Comparison of ENCODE assay signal across 17 cellular contexts in genomic region chr13:22050951-22051563, GRCh38.
"Had no signal": no experiment of that assay in that cellular context is flagged by ENCODE, and none has a peak within 500 bp of the region (broad histone marks: within the 10 kb centered on the region; RNA-seq: fewer than 3 reads in every experiment).

No MANE protein-coding gene starts in this region.

- ATAC-seq: activated T-cell treated with anti-CD3 and anti-CD28 coated beads, Interleukin-2, amount 50 U/mL, for 4 hours; body of pancreas; gastrocnemius medialis; heart left ventricle had no signal

- H3K4me3 Mint-ChIP-seq: activated CD4-positive, alpha-beta T cell treated with anti-CD3 and anti-CD28 coated beads, Interleukin-2, amount 10 ng/mL, durations not matched to agents 7 days and 5 days; activated naive CD4-positive, alpha-beta T cell treated with anti-CD3 and anti-CD28 coated beads, Interleukin-2, amount 50 U/mL, for 24 hours; activated T-cell treated with anti-CD3 and anti-CD28 coated beads, Interleukin-2, amount 50 U/mL, for 4 hours; dendritic cell treated with granulocyte-macrophage colony-stimulating factor and Interleukin-4, amounts not matched to agents 40 ng/mL and 50 ng/mL, for 4 days; nephron had no signal

- H3K9me3 Mint-ChIP-seq: dendritic cell treated with granulocyte-macrophage colony-stimulating factor and Interleukin-4, amounts not matched to agents 40 ng/mL and 50 ng/mL, for 4 days; nephron had no signal

- H3K27me3 Mint-ChIP-seq: activated CD4-positive, alpha-beta T cell treated with anti-CD3 and anti-CD28 coated beads, Interleukin-2, amount 10 ng/mL, durations not matched to agents 7 days and 5 days; activated naive CD4-positive, alpha-beta T cell treated with anti-CD3 and anti-CD28 coated beads, Interleukin-2, amount 50 U/mL, for 24 hours had no signal

- DNase-seq: activated CD4-positive, alpha-beta T cell treated with anti-CD3 and anti-CD28 coated beads, Interleukin-2, amount 10 ng/mL, durations not matched to agents 7 days and 5 days; activated effector memory CD4-positive, alpha-beta T cell treated with anti-CD3 and anti-CD28 coated beads, Interleukin-2, amount 50 U/mL, for 16 hours; activated T-cell treated with anti-CD3 and anti-CD28 coated beads, Interleukin-2, amount 50 U/mL, for 4 hours; body of pancreas; caudate nucleus; effector memory CD4-positive, alpha-beta T cell; gastrocnemius medialis; heart left ventricle; stimulated activated CD4-positive, alpha-beta T cell treated with anti-CD3 and anti-CD28 coated beads, Interleukin-4, amount 100 ng/mL, for 4 hours; stimulated activated CD8-positive, alpha-beta memory T cell treated with anti-CD3 and anti-CD28 coated beads, Interleukin-4, amount 100 ng/mL, for 48 hours; stomach; SW 1271 had no signal

- H3K27me3 ChIP-seq: body of pancreas, gastrocnemius medialis, heart left ventricle, stomach had no signal

- H3K36me3 ChIP-seq: gastrocnemius medialis, heart left ventricle, stomach, thoracic aorta had no signal

- H3K27ac ChIP-seq: body of pancreas, gastrocnemius medialis, heart left ventricle, skin epidermis, stomach, thoracic aorta had no signal

- H3K27ac Mint-ChIP-seq: activated CD4-positive, alpha-beta T cell treated with anti-CD3 and anti-CD28 coated beads, Interleukin-2, amount 10 ng/mL, durations not matched to agents 7 days and 5 days; activated naive CD4-positive, alpha-beta T cell treated with anti-CD3 and anti-CD28 coated beads, Interleukin-2, amount 50 U/mL, for 24 hours; dendritic cell treated with granulocyte-macrophage colony-stimulating factor and Interleukin-4, amounts not matched to agents 40 ng/mL and 50 ng/mL, for 4 days; nephron had no signal

- H3K9me3 ChIP-seq: body of pancreas, gastrocnemius medialis, heart left ventricle, stomach, thoracic aorta had no signal

- H3K4me3 ChIP-seq: body of pancreas, gastrocnemius medialis, heart left ventricle, skin epidermis, stomach, thoracic aorta had no signal

- H3K4me1 ChIP-seq: body of pancreas, gastrocnemius medialis, heart left ventricle, stomach had no signal
